7 cellular contexts compared by ENCODE assay signal in the genomic region with DNA sequence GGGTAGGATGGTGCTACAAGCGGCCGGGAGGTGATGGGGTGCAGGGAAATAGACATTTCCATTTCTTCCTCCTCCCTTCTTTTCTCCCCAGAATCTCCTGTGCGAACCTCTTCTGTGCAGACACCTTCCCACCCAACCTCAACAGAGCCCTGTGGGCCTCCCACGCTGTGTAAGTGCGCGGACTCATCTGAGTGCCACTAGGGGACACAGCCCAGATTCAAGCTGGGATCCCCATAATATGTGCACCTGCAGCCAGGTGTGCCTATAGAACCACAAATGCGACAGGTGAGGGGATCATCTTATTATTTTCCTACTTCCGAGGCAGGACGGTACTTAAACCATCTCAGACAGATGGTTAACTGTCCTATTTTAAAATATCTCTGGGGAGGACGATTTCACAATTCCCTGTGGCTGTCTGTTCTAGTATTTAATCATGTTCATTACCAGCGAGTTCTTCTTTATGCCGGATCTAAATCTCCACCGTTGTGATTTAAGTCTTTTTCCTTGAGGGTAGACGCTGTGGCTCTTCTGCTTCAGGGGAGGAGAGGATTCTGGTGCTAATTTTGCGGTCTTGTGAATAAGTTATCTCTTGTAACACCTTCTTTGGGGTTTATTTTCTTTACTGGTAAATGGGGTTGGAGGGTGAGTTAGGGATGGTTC. TPM values are rescaled to one million over a fixed set of nuclear protein-coding genes. Genes with fewer than 3 reads are reported as not detected.
DNase-seq lines count a peak whose midpoint lies in the region; ATAC-seq and TF ChIP-seq lines count a peak whose summit lies in the region.

No MANE protein-coding gene starts in this region.

- H3K9me3 ChIP-seq in T-helper 17 cell (ENCODE audit: control insufficient read depth, low read length, poor library complexity, severe bottlenecking), result no peaks in the 10 kb centered on the region

- H3K4me1 Mint-ChIP-seq in T-helper 17 cell, result peaks cover 11% of the 10 kb centered on the region
- H3K4me1 Mint-ChIP-seq in stimulated activated memory B cell treated with anti-CD40 and anti-IgM and Interleukin-4, amounts not matched to agents 10 μg/mL and 1 μg/mL and 100 μg/mL, for 72 hours, result peaks cover 14% of the 10 kb centered on the region

- in situ Hi-C loops in GM13976 (cut with MboI; ENCODE audit: low sequenced_read_pairs, unreplicated experiment), result loop anchor here (25.0 kb wide), 1 partner anchor 223 kb away; the partner anchor contains the start of gene LRTM2

- peak overlapping the region; percentile 30 to 41 for H3K4me3 ChIP-seq in foreskin fibroblast (ENCODE audit: low read depth in 1 of 2, low read length in 2 of 2)

- peak overlapping the region; percentile 79 for H3K4me3 Mint-ChIP-seq in T-helper 17 cell
- H3K4me3 Mint-ChIP-seq in stimulated activated memory B cell treated with anti-CD40 and anti-IgM and Interleukin-4, amounts not matched to agents 10 μg/mL and 1 μg/mL and 100 μg/mL, for 72 hours, result peak overlapping the region; percentile 69

- H3K9me3 Mint-ChIP-seq in stimulated activated memory B cell treated with anti-CD40 and anti-IgM and Interleukin-4, amounts not matched to agents 10 μg/mL and 1 μg/mL and 100 μg/mL, for 72 hours, result no peaks in the 10 kb centered on the region

- ATAC-seq in HG03439 (IDR thresholded peaks at IDR 0.05; ENCODE audit: unreplicated experiment) (peak; percentile 7), T-helper 17 cell (peak; percentile 20), HG03432 (IDR thresholded peaks at IDR 0.05; ENCODE audit: unreplicated experiment) (no peak)
- no peak for ATAC-seq in stimulated activated memory B cell treated with anti-CD40 and anti-IgM and Interleukin-4, amounts not matched to agents 10 μg/mL and 1 μg/mL and 100 μg/mL, for 72 hours

- H3K36me3 Mint-ChIP-seq in T-helper 17 cell (ENCODE audit: low read depth), result peaks cover 7% of the 10 kb centered on the region
- H3K36me3 Mint-ChIP-seq in stimulated activated memory B cell treated with anti-CD40 and anti-IgM and Interleukin-4, amounts not matched to agents 10 μg/mL and 1 μg/mL and 100 μg/mL, for 72 hours, result no peaks in the 10 kb centered on the region

- peak overlapping the region; percentile 73 for H3K27ac Mint-ChIP-seq in T-helper 17 cell
- no peak overlapping the region for H3K27ac Mint-ChIP-seq in stimulated activated memory B cell treated with anti-CD40 and anti-IgM and Interleukin-4, amounts not matched to agents 10 μg/mL and 1 μg/mL and 100 μg/mL, for 72 hours

- H3K27me3 Mint-ChIP-seq in T-helper 17 cell, result peaks cover 80% of the 10 kb centered on the region
- H3K27me3 Mint-ChIP-seq in stimulated activated memory B cell treated with anti-CD40 and anti-IgM and Interleukin-4, amounts not matched to agents 10 μg/mL and 1 μg/mL and 100 μg/mL, for 72 hours, result peaks cover 81% of the 10 kb centered on the region

- no peak for DNase-seq in T-helper 17 cell
- DNase-seq in foreskin fibroblast, result no peak
- no peak for DNase-seq in LoVo (ENCODE audit: low spot score)
- no peak for DNase-seq in GM13976 (ENCODE audit: low spot score)

- TF ChIP-seq CTCF in foreskin fibroblast (IDR thresholded peaks at IDR 0.05; ENCODE audit: low read depth, low read length) (no peak), GM13976 (IDR thresholded peaks at IDR 0.05; ENCODE audit: borderline replicate concordance, control extremely low read depth, extremely low read depth, insufficient read depth, missing control alignments) (no peak)

RNA-seq across cellular contexts. Expression of gene CACNA1C, which starts 17.2 kb away (rescaled TPM):
- under 1 TPM; 0.02 to 0.18 TPM for total RNA-seq in T-helper 17 cell

RNA-seq across cellular contexts. Expression of gene DCP1B, which starts 31.3 kb away (rescaled TPM):
- total RNA-seq in T-helper 17 cell, result 10 to 100 TPM in 1 of 2 donors, 1 to 10 TPM in 1; 9.7 to 10.5 TPM

Comparison
In these comparisons a context has a peak if more than half of its experiments do, and no peak if none do; other contexts are left out.
1. ATAC-seq: peak in HG03439 (single experiment) and T-helper 17 cell (single experiment); none in stimulated activated memory B cell treated with anti-CD40 and anti-IgM and Interleukin-4, amounts not matched to agents 10 μg/mL and 1 μg/mL and 100 μg/mL, for 72 hours (single experiment) and HG03432 (single experiment).